In genomic region chr9:35114921-35115341, GRCh38 we compare ENCODE assay signal across 8 cellular contexts. TPM values are rescaled to one million over a fixed set of nuclear protein-coding genes. Genes with fewer than 3 reads are reported as not detected.
DNase-seq lines count a peak whose midpoint lies in the region; ATAC-seq, FAIRE-seq and TF ChIP-seq lines count a peak whose summit lies in the region.

No MANE protein-coding gene starts in this region.

- peaks cover 6% of the 10 kb centered on the region for H3K4me1 ChIP-seq in iPS DF 6.9 (ENCODE audit: control insufficient read depth, insufficient read depth, low read length)

- H3K27me3 ChIP-seq in iPS DF 6.9 (ENCODE audit: control insufficient read depth, insufficient read depth, low read length): no peaks in the 10 kb centered on the region

- no peak for TF ChIP-seq CTCF in D721Med (IDR thresholded peaks at IDR 0.05; ENCODE audit: insufficient read depth, missing control alignments)

- H3K36me3 ChIP-seq in iPS DF 6.9 (ENCODE audit: control insufficient read depth, insufficient read depth, low read length): no peaks in the 10 kb centered on the region

- DNase-seq in NCI-H748 treated with DMSO at 0.1 percent for 48 hours (lab: John Stamatoyannopoulos, UW) (peak; percentile 18), NCI-H748 (lab: John Stamatoyannopoulos, UW; ENCODE audit: unreplicated experiment) (no peak), OCI-M1 (lab: John Stamatoyannopoulos, UW) (peak; percentile 83), astrocyte of the hippocampus (ENCODE audit: low read depth, low spot score) (peak; percentile 49), iPS DF 6.9 (ENCODE audit: low read depth, low spot score) (no peak), sciatic nerve (ENCODE audit: low spot score) (peak; percentile 79), D721Med (ENCODE audit: insufficient read length, low spot score) (no peak), NCI-H2227 treated with DMSO at 0.1 percent for 48 hours (lab: John Stamatoyannopoulos, UW) (no peak)

- WGBS in iPS DF 6.9 (ENCODE audit: insufficient coverage, insufficient read length): no CpG with 5 or more reads among the region's 6 CpGs

- no peaks in the 10 kb centered on the region for H3K9me3 ChIP-seq in iPS DF 6.9 (ENCODE audit: control insufficient read depth, insufficient read depth, low read length)

- FAIRE-seq in D721Med (lab: Jason Lieb, UNC): no peak

- ATAC-seq in sciatic nerve: peak; percentile 3

- no peak overlapping the region for H3K27ac ChIP-seq in iPS DF 6.9 (ENCODE audit: low read length)

- H3K4me3 ChIP-seq in iPS DF 6.9 (ENCODE audit: low read length): peak overlapping the region; percentile 60; the same call in 1 of the 2 replicates

- intact Hi-C loops in sciatic nerve (cut with DNase I): loop anchor here (5.0 kb wide), 2 partner anchors 147 to 362 kb away; no protein-coding TSS in a partner anchor

RNA-seq across cellular contexts. Expression of gene ATOSB, which starts 0.7 kb away (rescaled TPM):
- 15.9 TPM for total RNA-seq in sciatic nerve

RNA-seq across cellular contexts. Expression of gene STOML2, which starts 12.0 kb away (rescaled TPM):
- total RNA-seq in sciatic nerve: 48.5 TPM

RNA-seq across cellular contexts. Expression of gene PIGO, which starts 18.5 kb away (rescaled TPM):
- 25.0 TPM for total RNA-seq in sciatic nerve

RNA-seq across cellular contexts. Expression of gene FANCG, which starts 35.2 kb away (rescaled TPM):
- 17.5 TPM for total RNA-seq in sciatic nerve

RNA-seq across cellular contexts. Expression of gene VCP, which starts 42.5 kb away (rescaled TPM):
- 166 TPM for total RNA-seq in sciatic nerve

Comparison
In these comparisons a context has a peak if more than half of its experiments do, and no peak if none do; other contexts are left out.
1. DNase-seq: peak in NCI-H748 treated with DMSO at 0.1 percent for 48 hours (single experiment), OCI-M1 (single experiment), astrocyte of the hippocampus (single experiment) and sciatic nerve (single experiment); none in NCI-H748 (single experiment), iPS DF 6.9 (single experiment), D721Med (single experiment) and NCI-H2227 treated with DMSO at 0.1 percent for 48 hours (single experiment).